In the genomic region with DNA sequence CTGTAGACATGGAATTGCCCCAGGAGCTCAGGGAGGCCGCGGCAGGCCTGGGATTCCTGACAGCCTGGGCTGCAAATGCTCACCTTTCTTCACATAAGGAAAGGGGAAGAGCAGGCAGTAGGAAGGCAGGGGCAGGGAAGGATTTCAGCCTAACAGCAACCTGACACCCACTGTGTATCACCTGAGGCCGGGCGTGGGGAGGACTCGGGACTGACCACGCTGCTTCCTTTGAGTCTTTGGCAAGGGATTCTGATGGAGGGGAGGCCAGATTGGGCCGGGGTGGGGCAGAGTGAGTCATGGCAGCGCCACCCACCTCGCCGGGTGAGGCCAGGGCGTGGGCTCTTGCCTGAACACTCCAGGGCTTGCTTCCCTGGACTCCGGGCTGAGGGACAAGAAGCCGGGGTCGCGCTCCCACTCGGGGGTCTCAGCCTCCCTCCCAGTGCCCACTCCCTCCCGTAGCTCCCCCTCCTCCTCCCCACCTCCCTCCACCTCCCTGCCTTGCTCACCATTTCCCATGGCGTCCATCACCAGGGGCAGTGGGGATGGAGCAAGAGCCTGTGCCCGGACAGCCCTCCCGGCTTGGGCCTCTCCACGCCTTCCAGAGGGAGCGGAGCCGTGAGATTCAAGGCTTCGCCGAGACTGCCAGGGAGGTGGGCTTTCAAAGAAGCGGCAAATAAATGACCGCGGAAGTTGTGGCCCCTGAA, we compare ENCODE assay signal across 16 cellular contexts.
DNase-seq lines count a peak whose midpoint lies in the region; FAIRE-seq and TF ChIP-seq lines count a peak whose summit lies in the region.
"Had no signal": no experiment of that assay in that cellular context is flagged by ENCODE, and none has a peak within 500 bp of the region (broad histone marks: within the 10 kb centered on the region; RNA-seq: fewer than 3 reads in every experiment).

No MANE protein-coding gene starts in this region.

- DNase-seq in MCF 10A (ENCODE audit: unreplicated experiment): peak; percentile 49
- peak; percentile 40 for DNase-seq in iPS-NIHi7 (ENCODE audit: extremely low spot score)
- peak; percentile 56 for DNase-seq in urothelium cell line (ENCODE audit: low spot score)
- no peak for DNase-seq in activated CD4-positive, alpha-beta T cell treated with anti-CD3 and anti-CD28 coated beads, Interleukin-2, amount 50 U/mL, for 1 hour
- no peak for DNase-seq in BE2C
- no peak for DNase-seq in activated naive CD4-positive, alpha-beta T cell treated with Interleukin-2 at 50 U/mL for 16 hours
- DNase-seq: central memory CD4-positive, alpha-beta T cell; effector CD8-positive, alpha-beta T cell; left ventricle myocardium inferior; NCI-H146; NCI-H446 treated with DMSO at 0.1 percent for 48 hours; ovary; stimulated activated CD4-positive, alpha-beta T cell treated with anti-CD3 and anti-CD28 coated beads, Interleukin-2, amount 100 ng/mL, for 48 hours; T-cell had no signal

- CTCF ChIA-PET in HEK293 (lab: Yijun Ruan, JAX): no interaction called here
- CTCF ChIA-PET in MCF 10A (lab: Yijun Ruan, JAX): no interaction called here

- no peaks in the 10 kb centered on the region for H3K27me3 ChIP-seq in BE2C
- H3K27me3 ChIP-seq: BLaER1, ovary had no signal

- no peak for TF ChIP-seq CTCF in HEK293 (tag by site-specific recombination; IDR thresholded peaks at IDR 0.05)
- TF ChIP-seq CTCF in MCF 10A (IDR thresholded peaks at IDR 0.05; ENCODE audit: unreplicated experiment): no peak
- no peak for TF ChIP-seq CTCF in BE2C (IDR thresholded peaks at IDR 0.05; ENCODE audit: low read depth, low read length)

- H3K4me3 Mint-ChIP-seq in MCF 10A (ENCODE audit: unreplicated experiment): no peak overlapping the region
- H3K4me3 Mint-ChIP-seq: T-cell had no signal

- no TSS peak for BruUV-seq in MCF 10A (replicated peaks; lab: Mats Ljungman, UMichigan)

- no peaks in the 10 kb centered on the region for H3K4me1 Mint-ChIP-seq in MCF 10A (ENCODE audit: insufficient read depth, unreplicated experiment)
- H3K4me1 Mint-ChIP-seq: T-cell had no signal

- POLR2A ChIA-PET in HEK293 (lab: Yijun Ruan, JAX) (no interaction called here), MCF 10A (lab: Yijun Ruan, JAX) (no interaction called here)

- H3K36me3 Mint-ChIP-seq in MCF 10A (ENCODE audit: insufficient read depth, unreplicated experiment): no peaks in the 10 kb centered on the region

- H3K9me3 Mint-ChIP-seq in MCF 10A (ENCODE audit: unreplicated experiment): no peaks in the 10 kb centered on the region

- H3K4me1 ChIP-seq in HEK293 (ENCODE audit: control insufficient read depth, insufficient read depth, low read length) (no peaks in the 10 kb centered on the region), BE2C (no peaks in the 10 kb centered on the region; the same call in 1 of the 2 replicates)
- H3K4me1 ChIP-seq: left ventricle myocardium inferior had no signal

- H3K36me3 ChIP-seq in HEK293 (ENCODE audit: control insufficient read depth in 2 of 2, insufficient read depth in 1 of 2, low read length in 2 of 2): no peaks in the 10 kb centered on the region
- no peaks in the 10 kb centered on the region for H3K36me3 ChIP-seq in BE2C
- H3K36me3 ChIP-seq: BLaER1, left ventricle myocardium inferior, ovary had no signal

- intact Hi-C loops in MCF 10A (cut with micrococcal nuclease): no loop called here

- FAIRE-seq in urothelium cell line (lab: Jason Lieb, UNC): no peak

- no peak overlapping the region for H3K27ac ChIP-seq in HEK293 (ENCODE audit: extremely low read depth, low read depth, low read length)
- H3K27ac ChIP-seq: BLaER1, left ventricle myocardium inferior, ovary had no signal

- no peaks in the 10 kb centered on the region for H3K9me3 ChIP-seq in HEK293 (ENCODE audit: control insufficient read depth, insufficient read depth, low read depth, low read length)
- H3K9me3 ChIP-seq in BE2C: no peaks in the 10 kb centered on the region
- H3K9me3 ChIP-seq: ovary had no signal

- H3K27me3 Mint-ChIP-seq in MCF 10A (ENCODE audit: insufficient read depth, unreplicated experiment): peaks cover 20% of the 10 kb centered on the region

- no peak overlapping the region for H3K4me3 ChIP-seq in HEK293 (ENCODE audit: low read depth, low read length)
- H3K4me3 ChIP-seq in BE2C (ENCODE audit: low read depth, low read length): no peak overlapping the region
- H3K4me3 ChIP-seq: BLaER1, left ventricle myocardium inferior, ovary had no signal

- no peak overlapping the region for H3K27ac Mint-ChIP-seq in MCF 10A (ENCODE audit: low read depth, unreplicated experiment)
- H3K27ac Mint-ChIP-seq: T-cell had no signal

TF ChIP-seq in HEK293, 187 proteins besides CTCF, POLR2A, EP300 and RAD21:
- TF ChIP-seq EGR2 (tag by site-specific recombination; IDR thresholded peaks at IDR 0.05; ENCODE audit: low read depth): peak; percentile 64; the same call in 1 of the 2 replicates
- no peak for TF ChIP-seq ZNF416 (tag by site-specific recombination; IDR thresholded peaks at IDR 0.05)
- peak; percentile 57 for TF ChIP-seq ZFHX2 (tag by site-specific recombination; conservative IDR thresholded peaks at IDR 0.05)
- peak; percentile 99 for TF ChIP-seq KLF1 (tag by site-specific recombination; IDR thresholded peaks at IDR 0.05)

Comparison
In these comparisons a context has a peak if more than half of its experiments do, and no peak if none do; other contexts are left out.
1. DNase-seq: peak in MCF 10A (single experiment), iPS-NIHi7 (single experiment) and urothelium cell line (single experiment); none in activated CD4-positive, alpha-beta T cell treated with anti-CD3 and anti-CD28 coated beads, Interleukin-2, amount 50 U/mL, for 1 hour (single experiment), BE2C (single experiment) and activated naive CD4-positive, alpha-beta T cell treated with Interleukin-2 at 50 U/mL for 16 hours (single experiment).